In genomic region chr1:109383850-109384249, GRCh38 we compare ENCODE assay signal across 13 cellular contexts. TPM values are rescaled to one million over a fixed set of nuclear protein-coding genes. Genes with fewer than 3 reads are reported as not detected.
DNase-seq lines count a peak whose midpoint lies in the region; ATAC-seq and TF ChIP-seq lines count a peak whose summit lies in the region.
"Had no signal": no experiment of that assay in that cellular context is flagged by ENCODE, and none has a peak within 500 bp of the region (broad histone marks: within the 10 kb centered on the region; RNA-seq: fewer than 3 reads in every experiment).

No MANE protein-coding gene starts in this region.

- no peaks in the 10 kb centered on the region for H3K36me3 ChIP-seq in HUES64 (ENCODE audit: insufficient read depth, low read length)
- H3K36me3 ChIP-seq in tibial artery, result no peaks in the 10 kb centered on the region

- H3K9me3 ChIP-seq in HUES64 (ENCODE audit: insufficient read depth, low read depth, low read length), result no peaks in the 10 kb centered on the region
- no peaks in the 10 kb centered on the region for H3K9me3 ChIP-seq in tibial artery

- DNase-seq in chondrocyte (ENCODE audit: low spot score) (no peak), tibial artery (no peak), NCI-H2081 treated with DMSO at 0.1 percent for 48 hours (lab: John Stamatoyannopoulos, UW) (no peak)
- DNase-seq: activated naive CD4-positive, alpha-beta T cell treated with anti-CD3 and anti-CD28 coated beads, Interleukin-2, amount 50 U/mL, for 16 hours; CD4-positive, alpha-beta memory T cell; NCI-H1105; stimulated activated CD4-positive, alpha-beta T cell treated with anti-CD3 and anti-CD28 coated beads, Interleukin-15, amount 100 ng/mL, for 24 hours had no signal

- WGBS in HUES64, result 89% methylated on average over 7 of the region's 7 CpGs

- H3K4me3 Mint-ChIP-seq in chondrocyte (ENCODE audit: unreplicated experiment) (no peak overlapping the region), nephron (no peak overlapping the region)
- H3K4me3 Mint-ChIP-seq: CD4-positive, alpha-beta memory T cell; IgD-negative memory B cell had no signal

- H3K27me3 ChIP-seq in HUES64 (ENCODE audit: insufficient read depth, low read length), result no peaks in the 10 kb centered on the region
- H3K27me3 ChIP-seq in tibial artery, result no peaks in the 10 kb centered on the region

- H3K4me3 ChIP-seq in HUES64 (ENCODE audit: low read length), result no peak overlapping the region
- no peak overlapping the region for H3K4me3 ChIP-seq in tibial artery
- H3K4me3 ChIP-seq: lung had no signal

- peaks cover 49% of the 10 kb centered on the region for H3K4me1 Mint-ChIP-seq in chondrocyte (ENCODE audit: low read depth)
- H3K4me1 Mint-ChIP-seq in nephron, result peaks cover 38% of the 10 kb centered on the region
- H3K4me1 Mint-ChIP-seq: CD4-positive, alpha-beta memory T cell; IgD-negative memory B cell had no signal

- no peak for ATAC-seq in esophagus mucosa
- ATAC-seq in HG03378 (IDR thresholded peaks at IDR 0.05; ENCODE audit: unreplicated experiment), result no peak

- H3K27me3 Mint-ChIP-seq in chondrocyte (ENCODE audit: low read depth), result no peaks in the 10 kb centered on the region
- no peaks in the 10 kb centered on the region for H3K27me3 Mint-ChIP-seq in nephron (ENCODE audit: low read depth)

- H3K27ac ChIP-seq in HUES64 (ENCODE audit: low read depth, low read length) (peak overlapping the region; percentile 89), tibial artery (peak overlapping the region; percentile 82 to 87)

- peak overlapping the region; percentile 53; the same call in 1 of the 2 replicates for H3K9ac ChIP-seq in HUES64 (ENCODE audit: low read depth, low read length)

- H3K4me1 ChIP-seq in HUES64 (ENCODE audit: insufficient read depth, low read length) (peaks cover 22% of the 10 kb centered on the region), tibial artery (peaks cover 0 to 100% (median 69%) of the 10 kb centered on the region in 4 donors)

- intact Hi-C loops in tibial artery (cut with DNase I; ENCODE audit: low total_unique reads), result no loop called here

- H3K9me3 Mint-ChIP-seq in chondrocyte (ENCODE audit: low read depth) (peaks cover 9% of the 10 kb centered on the region), nephron (no peaks in the 10 kb centered on the region)
- H3K9me3 Mint-ChIP-seq: CD4-positive, alpha-beta memory T cell had no signal

- no peak for TF ChIP-seq CTCF in chondrocyte (IDR thresholded peaks at IDR 0.05)
- no peak for TF ChIP-seq CTCF in nephron (IDR thresholded peaks at IDR 0.05; ENCODE audit: unreplicated experiment in 3 of 3)
- TF ChIP-seq CTCF in tibial artery (IDR thresholded peaks at IDR 0.05), result no peak

- H3K27ac Mint-ChIP-seq in chondrocyte (ENCODE audit: unreplicated experiment), result peak overlapping the region; percentile 79
- peak overlapping the region in 2 of 3 experiments; percentile 4 to 25 for H3K27ac Mint-ChIP-seq in nephron
- H3K27ac Mint-ChIP-seq: CD4-positive, alpha-beta memory T cell had no signal

- H3K36me3 Mint-ChIP-seq in chondrocyte (ENCODE audit: low read depth) (no peaks in the 10 kb centered on the region), nephron (ENCODE audit: low read depth) (no peaks in the 10 kb centered on the region)
- H3K36me3 Mint-ChIP-seq: CD4-positive, alpha-beta memory T cell; IgD-negative memory B cell had no signal

RNA-seq across cellular contexts. Expression of gene SORT1, which starts 13.9 kb away (rescaled TPM):
- 19.2 TPM for polyA plus RNA-seq in HUES64 (2013, experiment 1 of 2)
- 21.6 TPM for polyA plus RNA-seq in HUES64 (2013, experiment 2 of 2)
- total RNA-seq in chondrocyte (84.1 to 107 TPM (median 107 TPM) in 3 replicates), esophagus mucosa (60.6 TPM)
- polyA plus RNA-seq: CD4-positive, alpha-beta memory T cell had no signal

RNA-seq across cellular contexts. Expression of gene PSMA5, which starts 42.4 kb away (rescaled TPM):
- 91.5 TPM for polyA plus RNA-seq in HUES64 (2013, experiment 1 of 2)
- polyA plus RNA-seq in HUES64 (2013, experiment 2 of 2), result 85.1 TPM
- total RNA-seq in chondrocyte, result 80.2 to 90.5 TPM (median 84.3 TPM) in 3 replicates
- total RNA-seq in esophagus mucosa, result 86.2 TPM
